Comparison of ENCODE assay signal across 1 cellular context in the genomic region with DNA sequence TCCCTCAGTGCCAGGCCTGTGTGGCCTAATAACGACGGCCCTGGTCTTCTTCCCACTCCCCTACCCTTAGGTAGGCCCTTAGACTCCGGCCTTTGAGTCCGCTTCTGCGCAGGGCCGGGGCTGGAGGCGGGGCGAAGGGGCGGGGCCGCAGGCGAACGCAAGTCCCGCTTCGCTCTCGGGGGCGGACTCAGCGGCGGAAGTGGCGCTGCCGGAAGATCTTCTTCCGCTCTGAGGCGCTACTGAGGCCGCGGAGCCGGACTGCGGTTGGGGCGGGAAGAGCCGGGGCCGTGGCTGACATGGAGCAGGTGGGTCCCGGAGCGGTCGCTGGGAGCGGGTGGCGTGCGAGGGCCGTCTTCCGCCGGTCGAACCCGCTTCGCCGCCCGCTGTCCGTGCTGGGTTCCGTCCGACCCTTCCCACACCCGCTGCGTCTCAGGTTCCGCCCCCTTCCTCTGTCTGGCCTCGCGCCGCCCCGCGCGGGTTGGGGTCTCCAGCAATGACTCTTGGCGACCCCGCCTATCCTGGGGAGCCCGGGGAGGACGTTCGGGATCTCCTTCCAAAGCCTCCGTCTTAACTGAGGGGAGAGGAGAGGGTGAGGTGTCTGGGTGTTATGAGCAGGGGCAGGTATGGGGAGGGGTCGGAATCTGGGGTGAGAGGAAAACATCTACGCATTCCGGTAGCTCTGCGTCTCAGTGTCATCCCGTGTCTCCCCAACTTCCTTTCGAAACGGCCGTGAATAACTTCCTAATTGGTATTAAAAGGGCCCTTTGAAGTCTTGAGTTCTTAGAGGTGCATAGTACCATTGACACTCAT.
A peak's percentile ranks its signal among the peaks of the same experiment; 100 is the strongest.
TF ChIP-seq lines count a peak whose summit lies in the region.

A gene (plus strand): TSS at position 218 of the 810 bp plus-strand sequence. CDS start 16,388 bp downstream, outside the sequence.

TF ChIP-seq in HepG2, 621 proteins besides CTCF, POLR2A, EP300 and RAD21 (continued from another document):
- TF ChIP-seq, protein P1, sequence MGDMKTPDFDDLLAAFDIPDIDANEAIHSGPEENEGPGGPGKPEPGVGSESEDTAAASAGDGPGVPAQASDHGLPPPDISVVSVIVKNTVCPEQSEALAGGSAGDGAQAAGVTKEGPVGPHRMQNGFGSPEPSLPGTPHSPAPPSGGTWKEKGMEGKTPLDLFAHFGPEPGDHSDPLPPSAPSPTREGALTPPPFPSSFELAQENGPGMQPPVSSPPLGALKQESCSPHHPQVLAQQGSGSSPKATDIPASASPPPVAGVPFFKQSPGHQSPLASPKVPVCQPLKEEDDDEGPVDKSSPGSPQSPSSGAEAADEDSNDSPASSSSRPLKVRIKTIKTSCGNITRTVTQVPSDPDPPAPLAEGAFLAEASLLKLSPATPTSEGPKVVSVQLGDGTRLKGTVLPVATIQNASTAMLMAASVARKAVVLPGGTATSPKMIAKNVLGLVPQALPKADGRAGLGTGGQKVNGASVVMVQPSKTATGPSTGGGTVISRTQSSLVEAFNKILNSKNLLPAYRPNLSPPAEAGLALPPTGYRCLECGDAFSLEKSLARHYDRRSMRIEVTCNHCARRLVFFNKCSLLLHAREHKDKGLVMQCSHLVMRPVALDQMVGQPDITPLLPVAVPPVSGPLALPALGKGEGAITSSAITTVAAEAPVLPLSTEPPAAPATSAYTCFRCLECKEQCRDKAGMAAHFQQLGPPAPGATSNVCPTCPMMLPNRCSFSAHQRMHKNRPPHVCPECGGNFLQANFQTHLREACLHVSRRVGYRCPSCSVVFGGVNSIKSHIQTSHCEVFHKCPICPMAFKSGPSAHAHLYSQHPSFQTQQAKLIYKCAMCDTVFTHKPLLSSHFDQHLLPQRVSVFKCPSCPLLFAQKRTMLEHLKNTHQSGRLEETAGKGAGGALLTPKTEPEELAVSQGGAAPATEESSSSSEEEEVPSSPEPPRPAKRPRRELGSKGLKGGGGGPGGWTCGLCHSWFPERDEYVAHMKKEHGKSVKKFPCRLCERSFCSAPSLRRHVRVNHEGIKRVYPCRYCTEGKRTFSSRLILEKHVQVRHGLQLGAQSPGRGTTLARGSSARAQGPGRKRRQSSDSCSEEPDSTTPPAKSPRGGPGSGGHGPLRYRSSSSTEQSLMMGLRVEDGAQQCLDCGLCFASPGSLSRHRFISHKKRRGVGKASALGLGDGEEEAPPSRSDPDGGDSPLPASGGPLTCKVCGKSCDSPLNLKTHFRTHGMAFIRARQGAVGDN (CRISPR knock-in tag; IDR thresholded peaks at IDR 0.05) = peak; percentile 94
- no peak for TF ChIP-seq SRSF9 (IDR thresholded peaks at IDR 0.05; ENCODE audit: borderline replicate concordance, insufficient read depth, low read depth, low read length, poor library complexity, severe bottlenecking)
- peak; percentile 54; the same call in 1 of the 2 replicates for TF ChIP-seq NCOR1 (IDR thresholded peaks at IDR 0.05; ENCODE audit: borderline replicate concordance, low read length)
- TF ChIP-seq SPEN (CRISPR knock-in tag; IDR thresholded peaks at IDR 0.05; ENCODE audit: low read depth) = peak; percentile 91
- TF ChIP-seq ZNF670 (CRISPR knock-in tag; IDR thresholded peaks at IDR 0.05; ENCODE audit: borderline replicate concordance) = peak; percentile 91
- peak; percentile 89 for TF ChIP-seq ZFP37 (CRISPR knock-in tag; IDR thresholded peaks at IDR 0.05; ENCODE audit: borderline replicate concordance)
- peak; percentile 75; the same call in 1 of the 2 replicates for TF ChIP-seq MXD4 (CRISPR knock-in tag; IDR thresholded peaks at IDR 0.05)
- 0 out of 2 replicates have a peak, but pooled peaks have one; percentile 74 for TF ChIP-seq CAMTA2 (CRISPR knock-in tag; IDR thresholded peaks at IDR 0.05; ENCODE audit: borderline replicate concordance)
- TF ChIP-seq, protein P2, sequence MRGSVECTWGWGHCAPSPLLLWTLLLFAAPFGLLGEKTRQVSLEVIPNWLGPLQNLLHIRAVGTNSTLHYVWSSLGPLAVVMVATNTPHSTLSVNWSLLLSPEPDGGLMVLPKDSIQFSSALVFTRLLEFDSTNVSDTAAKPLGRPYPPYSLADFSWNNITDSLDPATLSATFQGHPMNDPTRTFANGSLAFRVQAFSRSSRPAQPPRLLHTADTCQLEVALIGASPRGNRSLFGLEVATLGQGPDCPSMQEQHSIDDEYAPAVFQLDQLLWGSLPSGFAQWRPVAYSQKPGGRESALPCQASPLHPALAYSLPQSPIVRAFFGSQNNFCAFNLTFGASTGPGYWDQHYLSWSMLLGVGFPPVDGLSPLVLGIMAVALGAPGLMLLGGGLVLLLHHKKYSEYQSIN (CRISPR knock-in tag; IDR thresholded peaks at IDR 0.05; ENCODE audit: borderline replicate concordance) = no peak
- TF ChIP-seq JUNB (CRISPR knock-in tag; IDR thresholded peaks at IDR 0.05; ENCODE audit: borderline replicate concordance) = no peak
- no peak for TF ChIP-seq GTF2F1 (IDR thresholded peaks at IDR 0.05; ENCODE audit: low read length)
- TF ChIP-seq NR2F6 (IDR thresholded peaks at IDR 0.05) = no peak
- TF ChIP-seq NR2F6 (CRISPR knock-in tag; IDR thresholded peaks at IDR 0.05) = no peak
- TF ChIP-seq STAG1 (CRISPR knock-in tag; IDR thresholded peaks at IDR 0.05) = 0 out of 2 replicates have a peak, but pooled peaks have one; percentile 19
- TF ChIP-seq NFE2L1 (CRISPR knock-in tag; IDR thresholded peaks at IDR 0.05; ENCODE audit: borderline replicate concordance) = no peak
- 0 out of 2 replicates have a peak, but pooled peaks have one; percentile 60 for TF ChIP-seq BRD4 (CRISPR knock-in tag; IDR thresholded peaks at IDR 0.05)
- no peak for TF ChIP-seq ARNT (IDR thresholded peaks at IDR 0.05)
- TF ChIP-seq, protein P3, sequence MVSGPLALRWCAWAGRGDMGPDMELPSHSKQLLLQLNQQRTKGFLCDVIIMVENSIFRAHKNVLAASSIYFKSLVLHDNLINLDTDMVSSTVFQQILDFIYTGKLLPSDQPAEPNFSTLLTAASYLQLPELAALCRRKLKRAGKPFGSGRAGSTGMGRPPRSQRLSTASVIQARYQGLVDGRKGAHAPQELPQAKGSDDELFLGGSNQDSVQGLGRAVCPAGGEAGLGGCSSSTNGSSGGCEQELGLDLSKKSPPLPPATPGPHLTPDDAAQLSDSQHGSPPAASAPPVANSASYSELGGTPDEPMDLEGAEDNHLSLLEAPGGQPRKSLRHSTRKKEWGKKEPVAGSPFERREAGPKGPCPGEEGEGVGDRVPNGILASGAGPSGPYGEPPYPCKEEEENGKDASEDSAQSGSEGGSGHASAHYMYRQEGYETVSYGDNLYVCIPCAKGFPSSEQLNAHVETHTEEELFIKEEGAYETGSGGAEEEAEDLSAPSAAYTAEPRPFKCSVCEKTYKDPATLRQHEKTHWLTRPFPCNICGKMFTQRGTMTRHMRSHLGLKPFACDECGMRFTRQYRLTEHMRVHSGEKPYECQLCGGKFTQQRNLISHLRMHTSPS (CRISPR knock-in tag; IDR thresholded peaks at IDR 0.05; ENCODE audit: low read depth) = no peak
- no peak for TF ChIP-seq NCOA5 (CRISPR knock-in tag; IDR thresholded peaks at IDR 0.05)
- no peak for TF ChIP-seq ZNF550 (CRISPR knock-in tag; IDR thresholded peaks at IDR 0.05; ENCODE audit: borderline replicate concordance)
- peak; percentile 52; the same call in 1 of the 2 replicates for TF ChIP-seq DPF2 (CRISPR knock-in tag; IDR thresholded peaks at IDR 0.05; ENCODE audit: borderline replicate concordance, low read depth)
- peak; percentile 56; the same call in 1 of the 2 replicates for TF ChIP-seq ZSCAN20 (CRISPR knock-in tag; IDR thresholded peaks at IDR 0.05; ENCODE audit: borderline replicate concordance)
- TF ChIP-seq BRCA1 (CRISPR knock-in tag; IDR thresholded peaks at IDR 0.05) = peak; percentile 33; the same call in 1 of the 2 replicates
- peak; percentile 81; the same call in 1 of the 2 replicates for TF ChIP-seq ZNF775 (CRISPR knock-in tag; IDR thresholded peaks at IDR 0.05; ENCODE audit: borderline replicate concordance)
- TF ChIP-seq ZMYM2 (CRISPR knock-in tag; IDR thresholded peaks at IDR 0.05) = 0 out of 2 replicates have a peak, but pooled peaks have one; percentile 33
- no peak for TF ChIP-seq SP1 (IDR thresholded peaks at IDR 0.05)
- TF ChIP-seq SP1 (CRISPR knock-in tag; IDR thresholded peaks at IDR 0.05) = peak; percentile 85
- TF ChIP-seq FOXA3 (CRISPR knock-in tag; IDR thresholded peaks at IDR 0.05) = no peak; the same call in 1 of the 2 replicates
- TF ChIP-seq ZNF605 (CRISPR knock-in tag; IDR thresholded peaks at IDR 0.05) = peak; percentile 71
- no peak for TF ChIP-seq RBM22 (optimal IDR thresholded peaks at IDR 0.05; ENCODE audit: low read length)
- TF ChIP-seq FOSL2 (CRISPR knock-in tag; IDR thresholded peaks at IDR 0.05) = no peak
- TF ChIP-seq MAF1 (CRISPR knock-in tag; IDR thresholded peaks at IDR 0.05; ENCODE audit: borderline replicate concordance) = peak; percentile 72; the same call in 1 of the 2 replicates
- TF ChIP-seq, protein P4, sequence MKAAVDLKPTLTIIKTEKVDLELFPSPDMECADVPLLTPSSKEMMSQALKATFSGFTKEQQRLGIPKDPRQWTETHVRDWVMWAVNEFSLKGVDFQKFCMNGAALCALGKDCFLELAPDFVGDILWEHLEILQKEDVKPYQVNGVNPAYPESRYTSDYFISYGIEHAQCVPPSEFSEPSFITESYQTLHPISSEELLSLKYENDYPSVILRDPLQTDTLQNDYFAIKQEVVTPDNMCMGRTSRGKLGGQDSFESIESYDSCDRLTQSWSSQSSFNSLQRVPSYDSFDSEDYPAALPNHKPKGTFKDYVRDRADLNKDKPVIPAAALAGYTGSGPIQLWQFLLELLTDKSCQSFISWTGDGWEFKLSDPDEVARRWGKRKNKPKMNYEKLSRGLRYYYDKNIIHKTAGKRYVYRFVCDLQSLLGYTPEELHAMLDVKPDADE (CRISPR knock-in tag; IDR thresholded peaks at IDR 0.05) = no peak
- TF ChIP-seq, protein P5, sequence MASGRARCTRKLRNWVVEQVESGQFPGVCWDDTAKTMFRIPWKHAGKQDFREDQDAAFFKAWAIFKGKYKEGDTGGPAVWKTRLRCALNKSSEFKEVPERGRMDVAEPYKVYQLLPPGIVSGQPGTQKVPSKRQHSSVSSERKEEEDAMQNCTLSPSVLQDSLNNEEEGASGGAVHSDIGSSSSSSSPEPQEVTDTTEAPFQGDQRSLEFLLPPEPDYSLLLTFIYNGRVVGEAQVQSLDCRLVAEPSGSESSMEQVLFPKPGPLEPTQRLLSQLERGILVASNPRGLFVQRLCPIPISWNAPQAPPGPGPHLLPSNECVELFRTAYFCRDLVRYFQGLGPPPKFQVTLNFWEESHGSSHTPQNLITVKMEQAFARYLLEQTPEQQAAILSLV (CRISPR knock-in tag; IDR thresholded peaks at IDR 0.05; ENCODE audit: borderline replicate concordance) = peak; percentile 91
- peak; percentile 91 for TF ChIP-seq ZBTB7B (CRISPR knock-in tag; IDR thresholded peaks at IDR 0.05)
- no peak for TF ChIP-seq ZNF589 (CRISPR knock-in tag; conservative IDR thresholded peaks at IDR 0.05)
- TF ChIP-seq MED13 (CRISPR knock-in tag; IDR thresholded peaks at IDR 0.05) = peak; percentile 84
- TF ChIP-seq PHB2 (IDR thresholded peaks at IDR 0.05; ENCODE audit: partially characterized antibody) = no peak
- TF ChIP-seq SALL1 (CRISPR knock-in tag; IDR thresholded peaks at IDR 0.05) = peak; percentile 70
- peak; percentile 98 for TF ChIP-seq KDM5A (IDR thresholded peaks at IDR 0.05; ENCODE audit: borderline replicate concordance, low read length)
- TF ChIP-seq, protein P6, sequence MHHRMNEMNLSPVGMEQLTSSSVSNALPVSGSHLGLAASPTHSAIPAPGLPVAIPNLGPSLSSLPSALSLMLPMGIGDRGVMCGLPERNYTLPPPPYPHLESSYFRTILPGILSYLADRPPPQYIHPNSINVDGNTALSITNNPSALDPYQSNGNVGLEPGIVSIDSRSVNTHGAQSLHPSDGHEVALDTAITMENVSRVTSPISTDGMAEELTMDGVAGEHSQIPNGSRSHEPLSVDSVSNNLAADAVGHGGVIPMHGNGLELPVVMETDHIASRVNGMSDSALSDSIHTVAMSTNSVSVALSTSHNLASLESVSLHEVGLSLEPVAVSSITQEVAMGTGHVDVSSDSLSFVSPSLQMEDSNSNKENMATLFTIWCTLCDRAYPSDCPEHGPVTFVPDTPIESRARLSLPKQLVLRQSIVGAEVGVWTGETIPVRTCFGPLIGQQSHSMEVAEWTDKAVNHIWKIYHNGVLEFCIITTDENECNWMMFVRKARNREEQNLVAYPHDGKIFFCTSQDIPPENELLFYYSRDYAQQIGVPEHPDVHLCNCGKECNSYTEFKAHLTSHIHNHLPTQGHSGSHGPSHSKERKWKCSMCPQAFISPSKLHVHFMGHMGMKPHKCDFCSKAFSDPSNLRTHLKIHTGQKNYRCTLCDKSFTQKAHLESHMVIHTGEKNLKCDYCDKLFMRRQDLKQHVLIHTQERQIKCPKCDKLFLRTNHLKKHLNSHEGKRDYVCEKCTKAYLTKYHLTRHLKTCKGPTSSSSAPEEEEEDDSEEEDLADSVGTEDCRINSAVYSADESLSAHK (CRISPR knock-in tag; IDR thresholded peaks at IDR 0.05; ENCODE audit: borderline replicate concordance) = 0 out of 2 replicates have a peak, but pooled peaks have one; percentile 72
- no peak for TF ChIP-seq ZNF780A (CRISPR knock-in tag; IDR thresholded peaks at IDR 0.05)
- TF ChIP-seq NFE2 (CRISPR knock-in tag; IDR thresholded peaks at IDR 0.05) = no peak
- peak; percentile 89 for TF ChIP-seq HNRNPK (IDR thresholded peaks at IDR 0.05; ENCODE audit: low read depth, low read length, poor library complexity, severe bottlenecking)
- TF ChIP-seq ZNF235 (CRISPR knock-in tag; IDR thresholded peaks at IDR 0.05; ENCODE audit: borderline replicate concordance) = peak; percentile 98; the same call in 1 of the 2 replicates
